Comparison of ENCODE assay signal across 2 cellular contexts in the genomic region with DNA sequence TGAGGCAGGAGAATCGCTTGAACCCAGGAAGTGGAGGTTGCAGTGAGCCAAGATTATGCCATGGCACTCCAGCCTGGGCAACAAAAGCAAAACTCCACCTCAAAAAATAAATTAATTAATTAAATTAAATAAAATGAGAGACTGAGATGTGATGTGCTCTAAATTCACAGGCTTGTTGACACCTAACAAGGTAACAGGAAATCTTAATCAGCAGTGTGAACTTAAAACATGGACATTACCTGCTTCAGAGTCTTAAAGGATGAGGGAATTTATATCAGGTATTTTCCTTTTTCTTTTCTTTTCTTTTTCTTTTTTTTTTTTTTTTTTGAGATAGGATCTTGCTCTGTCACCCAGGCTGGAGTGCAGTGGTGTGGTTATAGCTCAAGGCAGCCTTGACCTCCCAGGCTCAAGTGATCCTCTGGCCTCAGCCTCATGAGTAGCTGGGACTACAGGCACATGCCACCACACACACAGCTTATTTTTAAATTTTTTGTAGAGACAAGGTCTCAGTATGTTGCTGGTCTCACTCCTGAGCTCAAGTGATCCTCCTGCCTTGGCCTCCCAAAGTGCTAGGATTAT. TPM values are rescaled to one million over a fixed set of nuclear protein-coding genes. Genes with fewer than 3 reads are reported as not detected.
"Had no signal": no experiment of that assay in that cellular context is flagged by ENCODE, and none has a peak within 500 bp of the region (broad histone marks: within the 10 kb centered on the region; RNA-seq: fewer than 3 reads in every experiment).

No MANE protein-coding gene starts in this region.

RNA-seq across cellular contexts. Expression of a gene that starts 23.2 kb away (rescaled TPM):
- total RNA-seq: thoracic aorta, upper lobe of right lung had no signal
